ENCODE assay signal across 8 cellular contexts in genomic region chr2:118186858-118187254, GRCh38.
DNase-seq lines count a peak whose midpoint lies in the region; ATAC-seq and TF ChIP-seq lines count a peak whose summit lies in the region.

No MANE protein-coding gene starts in this region.

- H3K27ac ChIP-seq in HCT116 (ENCODE audit: low read depth, low read length) (no peak overlapping the region), right cardiac atrium (ENCODE audit: low read length) (peak overlapping the region; percentile 57), smooth muscle cell (ENCODE audit: low read depth) (peak overlapping the region; percentile 69)

- RAD21 ChIA-PET in HCT116 (lab: Charles Lee; ENCODE audit: low non-redundant PET in 1 of 2, low total read pairs in 2 of 2, uncharacterized antibody in 2 of 2, unreplicated experiment in 2 of 2), result no interaction called here

- no peaks in the 10 kb centered on the region for H3F3A ChIP-seq in smooth muscle cell (ENCODE audit: low read depth)

- TF ChIP-seq CTCF in HCT116 (IDR thresholded peaks at IDR 0.05 in 2 of 3, conservative IDR thresholded peaks at IDR 0.05 in 1 of 3; ENCODE audit: borderline replicate concordance in 1 of 3, insufficient read depth in 1 of 3, low read depth in 2 of 3, low read length in 2 of 3), result no peak
- no peak for TF ChIP-seq CTCF in activated B cell treated with CpG ODN at 0.5 μM for 24 hours (IDR thresholded peaks at IDR 0.05)
- TF ChIP-seq CTCF in smooth muscle cell (IDR thresholded peaks at IDR 0.05; ENCODE audit: borderline replicate concordance, insufficient read depth, poor library complexity, severe bottlenecking), result no peak

- H3K36me3 ChIP-seq in HCT116 (ENCODE audit: control insufficient read depth in 1 of 2, insufficient read depth in 2 of 2, low read length in 2 of 2) (no peaks in the 10 kb centered on the region), smooth muscle cell (ENCODE audit: low read depth) (no peaks in the 10 kb centered on the region)

- WGBS in right cardiac atrium, result 81% methylated on average over 5 of the region's 5 CpGs
- 86% methylated on average over 5 of the region's 5 CpGs for WGBS in smooth muscle cell (ENCODE audit: low lambda C conversion rate)

- CTCF ChIA-PET in HCT116 (lab: Charles Lee), result interaction anchor here (2.7 kb wide), 1 partner anchor 140 kb away, joined by 11 read pairs; no protein-coding TSS in a partner anchor
- CTCF ChIA-PET in activated B cell treated with CpG ODN at 0.5 μM for 24 hours (lab: Charles Lee), result interaction anchor here (0.9 to 1.7 kb wide), 2 partner anchors 140 to 184 kb away, joined by 4 to 7 read pairs; no protein-coding TSS in a partner anchor

- no peak for TF ChIP-seq POLR2A in HCT116 (IDR thresholded peaks at IDR 0.05; ENCODE audit: borderline replicate concordance, extremely low read depth, insufficient read depth, insufficient read length)

- H3K4me3 ChIP-seq in HCT116 (replicated peaks in 1 of 2; ENCODE audit: low read depth in 1 of 2, low read length in 2 of 2), result no peak overlapping the region; a peak in 1 of 4 replicates
- H3K4me3 ChIP-seq in right cardiac atrium (ENCODE audit: low read length), result no peak overlapping the region
- peak overlapping the region; percentile 60 for H3K4me3 ChIP-seq in smooth muscle cell

- H3K36me3 Mint-ChIP-seq in activated B cell treated with CpG ODN at 0.5 μM for 24 hours (ENCODE audit: low read depth), result peaks cover 6% of the 10 kb centered on the region

- H3K4me3 Mint-ChIP-seq in activated B cell treated with CpG ODN at 0.5 μM for 24 hours, result peak overlapping the region; percentile 97

- H3K27me3 Mint-ChIP-seq in activated B cell treated with CpG ODN at 0.5 μM for 24 hours, result peaks cover 2% of the 10 kb centered on the region

- BruUV-seq in HCT116 (replicated peaks; lab: Mats Ljungman, UMichigan), result TSS peak; percentile 93

- ATAC-seq in HCT116 (no peak), activated B cell treated with CpG ODN at 0.5 μM for 24 hours (ENCODE audit: low read depth) (no peak), right cardiac atrium (no peak), HG03378 (IDR thresholded peaks at IDR 0.05; ENCODE audit: unreplicated experiment) (no peak), GM18907 (IDR thresholded peaks at IDR 0.05; ENCODE audit: unreplicated experiment) (no peak)

- peak overlapping the region; percentile 65 for H3K9ac ChIP-seq in HCT116 (ENCODE audit: low read length)
- H3K9ac ChIP-seq in smooth muscle cell (ENCODE audit: low read depth), result peak overlapping the region; percentile 54

- TF ChIP-seq RAD21 in HCT116 (IDR thresholded peaks at IDR 0.05; ENCODE audit: low read depth), result no peak

- POLR2A ChIA-PET in HCT116 (lab: Charles Lee) (interaction anchor here (0.6 to 1.5 kb wide), 4 partner anchors 10 to 101 kb away, joined by 3 to 5 read pairs (median 3); no protein-coding TSS in a partner anchor), activated B cell treated with CpG ODN at 0.5 μM for 24 hours (lab: Charles Lee) (interaction anchor here (0.6 to 3.2 kb wide), 8 partner anchors 14 to 1180 kb away, joined by 3 to 13 read pairs (median 4); partner anchors contain the start of genes C2orf76, DBI, DDX18 and INSIG2)

- H3K27me3 ChIP-seq in HCT116 (ENCODE audit: insufficient read depth, low read length) (no peaks in the 10 kb centered on the region), right cardiac atrium (ENCODE audit: control insufficient read depth, insufficient read depth) (no peaks in the 10 kb centered on the region), smooth muscle cell (ENCODE audit: low read depth) (no peaks in the 10 kb centered on the region)

- no peaks in the 10 kb centered on the region for H3K9me3 ChIP-seq in HCT116 (ENCODE audit: control insufficient read depth in 1 of 2, insufficient read depth in 1 of 2, low read depth in 1 of 2, low read length in 2 of 2)
- no peaks in the 10 kb centered on the region for H3K9me3 ChIP-seq in right cardiac atrium (ENCODE audit: control insufficient read depth, low read length)
- no peaks in the 10 kb centered on the region for H3K9me3 ChIP-seq in smooth muscle cell (replicated peaks; ENCODE audit: low read depth)

- H3K9me2 ChIP-seq in HCT116 (ENCODE audit: insufficient read depth), result no peaks in the 10 kb centered on the region

- peaks cover 16% of the 10 kb centered on the region for H3K4me1 Mint-ChIP-seq in activated B cell treated with CpG ODN at 0.5 μM for 24 hours

- H3K9me3 Mint-ChIP-seq in activated B cell treated with CpG ODN at 0.5 μM for 24 hours, result no peaks in the 10 kb centered on the region

- intact Hi-C loops in HCT116 (cut with micrococcal nuclease) (loop anchor here (5.0 kb wide), 1 partner anchor 65 kb away; no protein-coding TSS in a partner anchor), activated B cell treated with CpG ODN at 0.5 μM for 24 hours (cut with micrococcal nuclease) (loop anchor here (1.0 to 5.0 kb wide), 5 partner anchors 99 to 1990 kb away; partner anchors contain the start of genes C2orf76, DBI, DDX18 and INSIG2), right cardiac atrium (cut with DNase I) (loop anchor here in 1 of 4 donors (10.0 kb wide), 1 partner anchor 132 kb away; no protein-coding TSS in a partner anchor)

- H2AFZ ChIP-seq in HCT116 (ENCODE audit: low read depth, low read length, poor library complexity, severe bottlenecking) (peak overlapping the region; percentile 79), smooth muscle cell (ENCODE audit: low read depth) (peak overlapping the region; percentile 97)

- no peaks in the 10 kb centered on the region for H4K20me1 ChIP-seq in HCT116 (ENCODE audit: insufficient read depth)
- no peaks in the 10 kb centered on the region for H4K20me1 ChIP-seq in smooth muscle cell (ENCODE audit: low read depth)

- H3K27ac Mint-ChIP-seq in activated B cell treated with CpG ODN at 0.5 μM for 24 hours, result peak overlapping the region; percentile 98

- H3K4me2 ChIP-seq in HCT116 (ENCODE audit: low read length) (peak overlapping the region; percentile 95), smooth muscle cell (peak overlapping the region; percentile 87)

- H3K4me1 ChIP-seq in HCT116 (ENCODE audit: control insufficient read depth in 1 of 2, insufficient read depth in 2 of 2, low read length in 2 of 2) (peaks cover 14 to 29% of the 10 kb centered on the region in 2 experiments; a peak in 3 of 4 replicates), right cardiac atrium (ENCODE audit: control insufficient read depth, insufficient read depth, low read length) (peaks cover 2% of the 10 kb centered on the region), smooth muscle cell (ENCODE audit: low read depth) (peaks cover 6% of the 10 kb centered on the region)

- DNase-seq in HCT116 (ENCODE audit: low read depth, low spot score), result no peak
- no peak for DNase-seq in activated B cell treated with CpG ODN at 0.5 μM for 24 hours
- no peak for DNase-seq in right cardiac atrium
- no peak for DNase-seq in smooth muscle cell (lab: John Stamatoyannopoulos, UW; ENCODE audit: unreplicated experiment)
- no peak for DNase-seq in HPDE6-E6E7 (ENCODE audit: extremely low spot score)
- DNase-seq in pons (ENCODE audit: low spot score), result no peak

- H3K79me2 ChIP-seq in HCT116 (ENCODE audit: insufficient read depth, low read length) (no peaks in the 10 kb centered on the region), smooth muscle cell (ENCODE audit: low read depth) (no peaks in the 10 kb centered on the region)

TF ChIP-seq in HCT116, 20 proteins besides CTCF, POLR2A, EP300 and RAD21:
- TF ChIP-seq ZBTB33 (IDR thresholded peaks at IDR 0.05; ENCODE audit: extremely low read depth, insufficient replicate concordance, low read length) (no peak), SRF (IDR thresholded peaks at IDR 0.05; ENCODE audit: low read depth) (no peak)
TF ChIP-seq in HCT116: peak in this region for 0.
